Comparison of ENCODE assay signal across 20 cellular contexts in the genomic region with DNA sequence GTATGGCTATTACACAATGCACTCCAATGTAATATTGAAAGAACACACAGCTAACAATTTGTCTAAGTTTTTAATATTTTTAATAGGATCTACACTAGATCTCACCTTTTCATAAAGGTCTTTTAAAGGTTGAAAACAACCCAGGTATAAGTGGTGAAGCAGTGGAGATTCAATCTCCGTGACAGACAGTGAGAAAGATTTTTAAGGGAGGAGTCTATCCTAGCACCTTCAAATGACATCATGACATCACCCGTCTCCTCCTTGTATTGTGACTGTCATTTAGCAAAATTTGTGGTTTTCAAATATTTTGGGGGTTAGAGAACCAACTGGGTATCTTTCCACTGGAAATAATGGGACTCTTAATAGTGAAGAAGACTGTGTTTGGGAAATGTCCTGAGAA. TPM values are rescaled to one million over a fixed set of nuclear protein-coding genes. Genes with fewer than 3 reads are reported as not detected.
DNase-seq lines count a peak whose midpoint lies in the region; ATAC-seq and TF ChIP-seq lines count a peak whose summit lies in the region.
"Had no signal": no experiment of that assay in that cellular context is flagged by ENCODE, and none has a peak within 500 bp of the region (broad histone marks: within the 10 kb centered on the region; RNA-seq: fewer than 3 reads in every experiment).

No MANE protein-coding gene starts in this region.

- TF ChIP-seq CTCF in GM13977 (IDR thresholded peaks at IDR 0.05; ENCODE audit: extremely low read depth, insufficient read depth, missing control alignments) = no peak
- no peak for TF ChIP-seq CTCF in activated B cell treated with CpG ODN at 0.5 μM for 24 hours (IDR thresholded peaks at IDR 0.05)
- no peak for TF ChIP-seq CTCF in adrenal gland (IDR thresholded peaks at IDR 0.05)

- in situ Hi-C loops in GM13977 (cut with MboI; ENCODE audit: low pct_unique_long_range_greater_than_20kb, low sequenced_read_pairs, unreplicated experiment) = no loop called here

- no peaks in the 10 kb centered on the region for H3K27me3 Mint-ChIP-seq in activated B cell treated with CpG ODN at 0.5 μM for 24 hours
- no peaks in the 10 kb centered on the region for H3K27me3 Mint-ChIP-seq in stimulated activated memory B cell treated with anti-CD40 and anti-IgM and Interleukin-4, amounts not matched to agents 10 μg/mL and 1 μg/mL and 100 μg/mL, for 72 hours

- H3K27ac ChIP-seq in adrenal gland = no peak overlapping the region
- H3K27ac ChIP-seq: esophagus muscularis mucosa, upper lobe of left lung had no signal

- peak overlapping the region; percentile 84 for H3K27ac Mint-ChIP-seq in activated B cell treated with CpG ODN at 0.5 μM for 24 hours
- peak overlapping the region; percentile 78 for H3K27ac Mint-ChIP-seq in stimulated activated memory B cell treated with anti-CD40 and anti-IgM and Interleukin-4, amounts not matched to agents 10 μg/mL and 1 μg/mL and 100 μg/mL, for 72 hours

- DNase-seq in GM13977 (ENCODE audit: low spot score) (peak; percentile 49), activated B cell treated with CpG ODN at 0.5 μM for 24 hours (no peak), DMS 273 treated with DMSO at 0.1 percent for 48 hours (lab: John Stamatoyannopoulos, UW) (no peak), adrenal gland (no peak), DMS79 (lab: John Stamatoyannopoulos, UW) (no peak)
- DNase-seq: activated gamma-delta T cell; anterior cingulate cortex; effector CD4-positive, alpha-beta T cell; GDM1; Karpas-422; left cardiac atrium; midbrain; NCI-H1417; NCI-H2171; NCI-H748 treated with DMSO at 0.1 percent for 48 hours; upper lobe of left lung had no signal

- no peaks in the 10 kb centered on the region for H3K9me3 ChIP-seq in adrenal gland (replicated peaks in 1 of 3)
- H3K9me3 ChIP-seq: esophagus muscularis mucosa, HAP-1, upper lobe of left lung had no signal

- H3K36me3 Mint-ChIP-seq in activated B cell treated with CpG ODN at 0.5 μM for 24 hours (ENCODE audit: low read depth) = no peaks in the 10 kb centered on the region
- peaks cover 7% of the 10 kb centered on the region for H3K36me3 Mint-ChIP-seq in stimulated activated memory B cell treated with anti-CD40 and anti-IgM and Interleukin-4, amounts not matched to agents 10 μg/mL and 1 μg/mL and 100 μg/mL, for 72 hours

- peaks cover 3% of the 10 kb centered on the region for H3K9me3 Mint-ChIP-seq in activated B cell treated with CpG ODN at 0.5 μM for 24 hours
- no peaks in the 10 kb centered on the region for H3K9me3 Mint-ChIP-seq in stimulated activated memory B cell treated with anti-CD40 and anti-IgM and Interleukin-4, amounts not matched to agents 10 μg/mL and 1 μg/mL and 100 μg/mL, for 72 hours

- intact Hi-C loops in activated B cell treated with CpG ODN at 0.5 μM for 24 hours (cut with micrococcal nuclease) (loop anchor here (1.0 to 5.0 kb wide), 5 partner anchors 20 to 880 kb away; partner anchors contain the start of gene JUN), adrenal gland (cut with DNase I) (no loop called here)

- POLR2A ChIA-PET in activated B cell treated with CpG ODN at 0.5 μM for 24 hours (lab: Charles Lee) = interaction anchor here (1.2 to 2.4 kb wide), 8 partner anchors 14 to 490 kb away, joined by 3 to 39 read pairs (median 6); partner anchors contain the start of genes FGGY and JUN

- no peak overlapping the region for H3K4me3 ChIP-seq in adrenal gland
- H3K4me3 ChIP-seq: esophagus muscularis mucosa, HAP-1, upper lobe of left lung had no signal

- WGBS in adrenal gland, 4 donors = 88 to 95% (median 94%) methylated on average over 2 of the region's 2 CpGs

- H3K4me1 Mint-ChIP-seq in activated B cell treated with CpG ODN at 0.5 μM for 24 hours = peaks cover 63% of the 10 kb centered on the region
- H3K4me1 Mint-ChIP-seq in stimulated activated memory B cell treated with anti-CD40 and anti-IgM and Interleukin-4, amounts not matched to agents 10 μg/mL and 1 μg/mL and 100 μg/mL, for 72 hours = peaks cover 50% of the 10 kb centered on the region

- no peaks in the 10 kb centered on the region for H3K27me3 ChIP-seq in adrenal gland
- H3K27me3 ChIP-seq: esophagus muscularis mucosa, upper lobe of left lung had no signal

- no peaks in the 10 kb centered on the region for H3K36me3 ChIP-seq in adrenal gland (replicated peaks in 1 of 2)
- H3K36me3 ChIP-seq: esophagus muscularis mucosa, HAP-1, upper lobe of left lung had no signal

- H3K4me3 Mint-ChIP-seq in activated B cell treated with CpG ODN at 0.5 μM for 24 hours = peak overlapping the region; percentile 54
- no peak overlapping the region for H3K4me3 Mint-ChIP-seq in stimulated activated memory B cell treated with anti-CD40 and anti-IgM and Interleukin-4, amounts not matched to agents 10 μg/mL and 1 μg/mL and 100 μg/mL, for 72 hours

- CTCF ChIA-PET in activated B cell treated with CpG ODN at 0.5 μM for 24 hours (lab: Charles Lee) = interaction anchor here (0.8 to 1.3 kb wide), 5 partner anchors 13 to 43 kb away, joined by 3 to 5 read pairs (median 5); no protein-coding TSS in a partner anchor

- H3K4me1 ChIP-seq in adrenal gland (replicated peaks in 1 of 2) = peaks cover 0 to 2% of the 10 kb centered on the region in 2 donors
- H3K4me1 ChIP-seq: HAP-1 had no signal

- no peak for TF ChIP-seq POLR2A in adrenal gland (IDR thresholded peaks at IDR 0.05)

- peak; percentile 3 for ATAC-seq in GM21737 (IDR thresholded peaks at IDR 0.05; ENCODE audit: unreplicated experiment)
- ATAC-seq in activated B cell treated with CpG ODN at 0.5 μM for 24 hours (ENCODE audit: low read depth) = peak; percentile 42
- ATAC-seq in stimulated activated memory B cell treated with anti-CD40 and anti-IgM and Interleukin-4, amounts not matched to agents 10 μg/mL and 1 μg/mL and 100 μg/mL, for 72 hours = peak; percentile 72

RNA-seq across cellular contexts. Expression of gene FGGY, which starts 25.0 kb away (rescaled TPM):
- 22.1 and 24.0 TPM in 2 replicates for total RNA-seq in activated B cell treated with CpG ODN at 0.5 μM for 24 hours
- total RNA-seq in adrenal gland = 10 to 100 TPM; 26.1 to 75.5 (median 37.7) TPM
- 10 to 100 TPM in 1 of 3 donors, 1 to 10 TPM in 2; 7.4 to 26.9 (median 7.9) TPM for polyA plus RNA-seq in adrenal gland

Comparison
In these comparisons a context has a peak if more than half of its experiments do, and no peak if none do; other contexts are left out.
1. ATAC-seq: peak in every context shown above with its lines; median percentile 72 in stimulated activated memory B cell treated with anti-CD40 and anti-IgM and Interleukin-4, amounts not matched to agents 10 μg/mL and 1 μg/mL and 100 μg/mL, for 72 hours; 42 in activated B cell treated with CpG ODN at 0.5 μM for 24 hours; 3 in GM21737.